ENCODE assay signal across 15 cellular contexts in the genomic region with DNA sequence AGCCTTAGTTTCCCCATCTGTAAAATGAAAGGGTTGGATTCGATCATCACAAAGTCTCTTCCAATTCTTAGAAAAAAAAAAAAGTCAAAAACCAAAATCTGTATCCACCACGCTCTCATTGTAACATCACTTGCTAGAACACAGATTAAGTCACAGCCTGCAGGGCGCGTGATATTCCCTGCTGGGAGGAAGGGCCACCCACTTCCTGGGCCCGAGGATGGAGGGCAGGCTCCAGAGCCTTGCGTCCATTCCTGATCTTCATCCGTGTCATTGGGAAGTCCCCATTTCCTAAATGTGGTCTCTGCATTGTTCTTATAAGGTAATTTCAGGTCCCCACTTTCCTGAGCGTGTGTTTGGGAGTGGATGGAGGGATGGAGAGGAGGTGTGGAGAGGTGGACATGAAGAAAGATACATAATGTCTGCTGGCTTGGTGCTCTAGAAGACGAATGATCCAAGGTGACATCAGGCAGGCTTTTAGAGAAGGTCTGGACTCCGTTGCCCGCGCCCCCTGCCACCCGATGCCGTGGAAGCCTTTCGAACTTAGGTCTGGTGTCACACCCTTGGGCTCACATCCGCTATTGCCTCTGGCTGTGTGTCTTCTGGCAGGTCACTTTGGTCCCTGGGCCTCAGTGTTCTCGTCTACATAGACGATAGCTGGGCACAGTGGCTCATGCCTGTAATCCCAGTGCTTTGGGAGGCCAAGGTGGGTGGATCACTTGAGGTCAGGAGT.
"Had no signal": no experiment of that assay in that cellular context is flagged by ENCODE, and none has a peak within 500 bp of the region (broad histone marks: within the 10 kb centered on the region; RNA-seq: fewer than 3 reads in every experiment).

No MANE protein-coding gene starts in this region.

- DNase-seq: effector memory CD8-positive, alpha-beta T cell; gastrocnemius medialis; immature natural killer cell; naive thymus-derived CD4-positive, alpha-beta T cell; small intestine; stimulated activated CD4-positive, alpha-beta T cell treated with anti-CD3 and anti-CD28 coated beads, Interleukin-12 subunit alpha, Interleukin-12 subunit beta, amount 100 ng/mL, for 4 hours; stimulated activated naive CD4-positive, alpha-beta T cell had no signal

- H3K36me3 Mint-ChIP-seq: immature natural killer cell; naive thymus-derived CD4-positive, alpha-beta T cell had no signal

- FAIRE-seq: colon, small intestine had no signal

- H3K4me3 Mint-ChIP-seq: dendritic cell treated with granulocyte-macrophage colony-stimulating factor and Interleukin-4, amounts not matched to agents 40 ng/mL and 50 ng/mL, for 4 days; effector memory CD8-positive, alpha-beta T cell; immature natural killer cell; naive thymus-derived CD4-positive, alpha-beta T cell had no signal

- H3K27me3 Mint-ChIP-seq: dendritic cell treated with granulocyte-macrophage colony-stimulating factor and Interleukin-4, amounts not matched to agents 40 ng/mL and 50 ng/mL, for 4 days had no signal

- H3K9me3 Mint-ChIP-seq: dendritic cell treated with granulocyte-macrophage colony-stimulating factor and Interleukin-4, amounts not matched to agents 40 ng/mL and 50 ng/mL, for 4 days; effector memory CD8-positive, alpha-beta T cell; immature natural killer cell; naive thymus-derived CD4-positive, alpha-beta T cell had no signal

- H3K4me1 ChIP-seq: right atrium auricular region, sigmoid colon had no signal

- H3K4me3 ChIP-seq: esophagus muscularis mucosa, gastrocnemius medialis, right atrium auricular region, sigmoid colon, suprapubic skin, tibial nerve had no signal

- H3K27ac ChIP-seq: epithelial cell of prostate, esophagus muscularis mucosa, sigmoid colon, tibial nerve had no signal

- H3K27me3 ChIP-seq: esophagus muscularis mucosa, gastrocnemius medialis, right atrium auricular region, sigmoid colon, suprapubic skin, tibial nerve had no signal

- H3K27ac Mint-ChIP-seq: dendritic cell treated with granulocyte-macrophage colony-stimulating factor and Interleukin-4, amounts not matched to agents 40 ng/mL and 50 ng/mL, for 4 days; effector memory CD8-positive, alpha-beta T cell; immature natural killer cell; naive thymus-derived CD4-positive, alpha-beta T cell had no signal

- ATAC-seq: effector memory CD8-positive, alpha-beta T cell; naive thymus-derived CD4-positive, alpha-beta T cell had no signal

- H3K4me1 Mint-ChIP-seq: immature natural killer cell; naive thymus-derived CD4-positive, alpha-beta T cell had no signal

- H3K9me3 ChIP-seq: esophagus muscularis mucosa, gastrocnemius medialis, right atrium auricular region, sigmoid colon, suprapubic skin, tibial nerve had no signal

- H3K36me3 ChIP-seq: esophagus muscularis mucosa, gastrocnemius medialis, right atrium auricular region, sigmoid colon, suprapubic skin, tibial nerve had no signal
